In the genomic region with DNA sequence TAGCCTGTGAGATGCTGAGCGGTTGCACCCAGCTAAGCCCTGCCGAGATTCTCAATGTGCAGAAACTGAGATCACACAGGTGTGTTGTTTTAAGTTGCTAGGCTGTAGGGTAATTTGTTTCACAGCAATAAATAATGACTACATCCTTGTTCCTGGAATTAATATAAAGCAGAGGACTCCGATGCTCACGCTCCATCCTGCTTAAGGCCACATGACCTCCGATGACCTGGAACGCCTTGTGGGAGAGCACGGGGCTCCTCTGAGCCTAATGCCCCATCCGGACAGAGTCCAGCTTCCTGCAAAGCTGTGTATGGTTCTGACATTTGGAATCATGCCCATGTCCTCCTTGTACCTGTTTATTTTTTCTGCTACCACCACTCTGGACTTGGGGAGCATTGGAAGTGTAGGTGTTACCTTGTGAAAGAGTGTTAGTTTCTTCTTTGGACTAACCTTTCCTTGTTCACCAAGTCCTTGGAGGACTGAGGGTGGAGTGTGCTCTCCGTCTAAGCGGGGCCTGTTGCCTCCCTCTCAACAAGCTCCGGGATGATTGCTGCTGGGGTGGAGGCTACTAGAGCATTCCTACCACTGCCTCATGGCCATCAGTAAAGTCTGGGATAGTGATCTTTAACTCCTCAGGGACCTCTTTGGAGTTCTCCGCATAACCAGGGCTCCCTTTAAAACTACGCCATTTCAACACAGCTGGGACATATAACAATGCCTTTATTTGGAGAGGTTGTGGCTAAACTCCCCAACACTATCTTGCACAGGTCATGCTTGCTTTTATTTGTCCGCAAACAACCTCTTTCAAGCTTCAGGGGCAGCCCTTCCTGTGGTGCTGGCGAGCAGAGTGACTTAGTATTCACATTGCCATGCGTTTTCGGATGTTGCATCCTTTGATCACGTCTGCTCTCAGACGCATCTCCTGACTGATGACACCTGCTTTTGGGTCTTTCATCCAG, we compare ENCODE assay signal across 1 cellular context.
A peak's percentile ranks its signal among the peaks of the same experiment; 100 is the strongest.
TF ChIP-seq lines count a peak whose summit lies in the region.

No MANE protein-coding gene starts in this region.

TF ChIP-seq in HepG2, 621 proteins besides CTCF, POLR2A, EP300 and RAD21 (continued from another document and continues in another):
- TF ChIP-seq AHDC1 (CRISPR knock-in tag; IDR thresholded peaks at IDR 0.05; ENCODE audit: borderline replicate concordance) (peak; percentile 41; the same call in 1 of the 2 replicates), KDM3A (CRISPR knock-in tag; IDR thresholded peaks at IDR 0.05; ENCODE audit: low read depth) (no peak), ZNF207 (IDR thresholded peaks at IDR 0.05; ENCODE audit: borderline replicate concordance) (no peak), ZFYVE20 (CRISPR knock-in tag; IDR thresholded peaks at IDR 0.05; ENCODE audit: borderline replicate concordance, low read depth) (no peak), SMAD9 (CRISPR knock-in tag; IDR thresholded peaks at IDR 0.05) (no peak), HNF4G (IDR thresholded peaks at IDR 0.05; ENCODE audit: borderline replicate concordance, low read depth, low read length) (0 out of 2 replicates have a peak, but pooled peaks have one; percentile 17), HNF4G (CRISPR knock-in tag; IDR thresholded peaks at IDR 0.05; ENCODE audit: borderline replicate concordance, low read depth) (peak; percentile 31; the same call in 1 of the 2 replicates), ZNF776 (CRISPR knock-in tag; IDR thresholded peaks at IDR 0.05) (no peak), ZNF512 (CRISPR knock-in tag; IDR thresholded peaks at IDR 0.05) (no peak), ZSCAN12 (CRISPR knock-in tag; IDR thresholded peaks at IDR 0.05) (no peak), HDAC6 (IDR thresholded peaks at IDR 0.05; ENCODE audit: low read depth, low read length) (no peak), EZH2 (conservative IDR thresholded peaks at IDR 0.05; ENCODE audit: low read depth, low read length) (no peak), ZNF670 (CRISPR knock-in tag; IDR thresholded peaks at IDR 0.05; ENCODE audit: borderline replicate concordance) (no peak), HNRNPK (IDR thresholded peaks at IDR 0.05; ENCODE audit: low read depth, low read length, poor library complexity, severe bottlenecking) (no peak), ZNF33A (CRISPR knock-in tag; IDR thresholded peaks at IDR 0.05; ENCODE audit: borderline replicate concordance) (no peak), FOXK2 (IDR thresholded peaks at IDR 0.05) (no peak), ZNF30 (CRISPR knock-in tag; IDR thresholded peaks at IDR 0.05) (no peak), SOX5 (CRISPR knock-in tag; IDR thresholded peaks at IDR 0.05; ENCODE audit: borderline replicate concordance) (peak; percentile 96), PBX2 (CRISPR knock-in tag; IDR thresholded peaks at IDR 0.05) (no peak), ZNF720 (CRISPR knock-in tag; IDR thresholded peaks at IDR 0.05) (no peak), JUND (CRISPR knock-in tag; IDR thresholded peaks at IDR 0.05) (0 out of 2 replicates have a peak, but pooled peaks have one; percentile 14), ZNF792 (CRISPR knock-in tag; IDR thresholded peaks at IDR 0.05) (peak; percentile 31; the same call in 1 of the 2 replicates), RFX1 (IDR thresholded peaks at IDR 0.05) (no peak), NFE2L1 (CRISPR knock-in tag; IDR thresholded peaks at IDR 0.05; ENCODE audit: borderline replicate concordance) (no peak), IRF1 (CRISPR knock-in tag; IDR thresholded peaks at IDR 0.05; ENCODE audit: low read depth) (no peak), ZNF496 (CRISPR knock-in tag; IDR thresholded peaks at IDR 0.05; ENCODE audit: insufficient replicate concordance) (no peak), ZFAT (CRISPR knock-in tag; conservative IDR thresholded peaks at IDR 0.05) (no peak)
- TF ChIP-seq, protein P1, sequence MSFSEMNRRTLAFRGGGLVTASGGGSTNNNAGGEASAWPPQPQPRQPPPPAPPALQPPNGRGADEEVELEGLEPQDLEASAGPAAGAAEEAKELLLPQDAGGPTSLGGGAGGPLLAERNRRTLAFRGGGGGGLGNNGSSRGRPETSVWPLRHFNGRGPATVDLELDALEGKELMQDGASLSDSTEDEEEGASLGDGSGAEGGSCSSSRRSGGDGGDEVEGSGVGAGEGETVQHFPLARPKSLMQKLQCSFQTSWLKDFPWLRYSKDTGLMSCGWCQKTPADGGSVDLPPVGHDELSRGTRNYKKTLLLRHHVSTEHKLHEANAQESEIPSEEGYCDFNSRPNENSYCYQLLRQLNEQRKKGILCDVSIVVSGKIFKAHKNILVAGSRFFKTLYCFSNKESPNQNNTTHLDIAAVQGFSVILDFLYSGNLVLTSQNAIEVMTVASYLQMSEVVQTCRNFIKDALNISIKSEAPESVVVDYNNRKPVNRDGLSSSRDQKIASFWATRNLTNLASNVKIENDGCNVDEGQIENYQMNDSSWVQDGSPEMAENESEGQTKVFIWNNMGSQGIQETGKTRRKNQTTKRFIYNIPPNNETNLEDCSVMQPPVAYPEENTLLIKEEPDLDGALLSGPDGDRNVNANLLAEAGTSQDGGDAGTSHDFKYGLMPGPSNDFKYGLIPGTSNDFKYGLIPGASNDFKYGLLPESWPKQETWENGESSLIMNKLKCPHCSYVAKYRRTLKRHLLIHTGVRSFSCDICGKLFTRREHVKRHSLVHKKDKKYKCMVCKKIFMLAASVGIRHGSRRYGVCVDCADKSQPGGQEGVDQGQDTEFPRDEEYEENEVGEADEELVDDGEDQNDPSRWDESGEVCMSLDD (CRISPR knock-in tag; IDR thresholded peaks at IDR 0.05; ENCODE audit: borderline replicate concordance) = no peak
- TF ChIP-seq, protein P2, sequence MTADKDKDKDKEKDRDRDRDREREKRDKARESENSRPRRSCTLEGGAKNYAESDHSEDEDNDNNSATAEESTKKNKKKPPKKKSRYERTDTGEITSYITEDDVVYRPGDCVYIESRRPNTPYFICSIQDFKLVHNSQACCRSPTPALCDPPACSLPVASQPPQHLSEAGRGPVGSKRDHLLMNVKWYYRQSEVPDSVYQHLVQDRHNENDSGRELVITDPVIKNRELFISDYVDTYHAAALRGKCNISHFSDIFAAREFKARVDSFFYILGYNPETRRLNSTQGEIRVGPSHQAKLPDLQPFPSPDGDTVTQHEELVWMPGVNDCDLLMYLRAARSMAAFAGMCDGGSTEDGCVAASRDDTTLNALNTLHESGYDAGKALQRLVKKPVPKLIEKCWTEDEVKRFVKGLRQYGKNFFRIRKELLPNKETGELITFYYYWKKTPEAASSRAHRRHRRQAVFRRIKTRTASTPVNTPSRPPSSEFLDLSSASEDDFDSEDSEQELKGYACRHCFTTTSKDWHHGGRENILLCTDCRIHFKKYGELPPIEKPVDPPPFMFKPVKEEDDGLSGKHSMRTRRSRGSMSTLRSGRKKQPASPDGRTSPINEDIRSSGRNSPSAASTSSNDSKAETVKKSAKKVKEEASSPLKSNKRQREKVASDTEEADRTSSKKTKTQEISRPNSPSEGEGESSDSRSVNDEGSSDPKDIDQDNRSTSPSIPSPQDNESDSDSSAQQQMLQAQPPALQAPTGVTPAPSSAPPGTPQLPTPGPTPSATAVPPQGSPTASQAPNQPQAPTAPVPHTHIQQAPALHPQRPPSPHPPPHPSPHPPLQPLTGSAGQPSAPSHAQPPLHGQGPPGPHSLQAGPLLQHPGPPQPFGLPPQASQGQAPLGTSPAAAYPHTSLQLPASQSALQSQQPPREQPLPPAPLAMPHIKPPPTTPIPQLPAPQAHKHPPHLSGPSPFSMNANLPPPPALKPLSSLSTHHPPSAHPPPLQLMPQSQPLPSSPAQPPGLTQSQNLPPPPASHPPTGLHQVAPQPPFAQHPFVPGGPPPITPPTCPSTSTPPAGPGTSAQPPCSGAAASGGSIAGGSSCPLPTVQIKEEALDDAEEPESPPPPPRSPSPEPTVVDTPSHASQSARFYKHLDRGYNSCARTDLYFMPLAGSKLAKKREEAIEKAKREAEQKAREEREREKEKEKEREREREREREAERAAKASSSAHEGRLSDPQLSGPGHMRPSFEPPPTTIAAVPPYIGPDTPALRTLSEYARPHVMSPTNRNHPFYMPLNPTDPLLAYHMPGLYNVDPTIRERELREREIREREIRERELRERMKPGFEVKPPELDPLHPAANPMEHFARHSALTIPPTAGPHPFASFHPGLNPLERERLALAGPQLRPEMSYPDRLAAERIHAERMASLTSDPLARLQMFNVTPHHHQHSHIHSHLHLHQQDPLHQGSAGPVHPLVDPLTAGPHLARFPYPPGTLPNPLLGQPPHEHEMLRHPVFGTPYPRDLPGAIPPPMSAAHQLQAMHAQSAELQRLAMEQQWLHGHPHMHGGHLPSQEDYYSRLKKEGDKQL (CRISPR knock-in tag; IDR thresholded peaks at IDR 0.05; ENCODE audit: low read depth) = peak; percentile 72
- TF ChIP-seq, protein P3, sequence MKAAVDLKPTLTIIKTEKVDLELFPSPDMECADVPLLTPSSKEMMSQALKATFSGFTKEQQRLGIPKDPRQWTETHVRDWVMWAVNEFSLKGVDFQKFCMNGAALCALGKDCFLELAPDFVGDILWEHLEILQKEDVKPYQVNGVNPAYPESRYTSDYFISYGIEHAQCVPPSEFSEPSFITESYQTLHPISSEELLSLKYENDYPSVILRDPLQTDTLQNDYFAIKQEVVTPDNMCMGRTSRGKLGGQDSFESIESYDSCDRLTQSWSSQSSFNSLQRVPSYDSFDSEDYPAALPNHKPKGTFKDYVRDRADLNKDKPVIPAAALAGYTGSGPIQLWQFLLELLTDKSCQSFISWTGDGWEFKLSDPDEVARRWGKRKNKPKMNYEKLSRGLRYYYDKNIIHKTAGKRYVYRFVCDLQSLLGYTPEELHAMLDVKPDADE (CRISPR knock-in tag; IDR thresholded peaks at IDR 0.05) = no peak
- TF ChIP-seq, protein P4, sequence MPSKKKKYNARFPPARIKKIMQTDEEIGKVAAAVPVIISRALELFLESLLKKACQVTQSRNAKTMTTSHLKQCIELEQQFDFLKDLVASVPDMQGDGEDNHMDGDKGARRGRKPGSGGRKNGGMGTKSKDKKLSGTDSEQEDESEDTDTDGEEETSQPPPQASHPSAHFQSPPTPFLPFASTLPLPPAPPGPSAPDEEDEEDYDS (CRISPR knock-in tag; IDR thresholded peaks at IDR 0.05) = peak; percentile 61; the same call in 1 of the 2 replicates
